In the genomic region with DNA sequence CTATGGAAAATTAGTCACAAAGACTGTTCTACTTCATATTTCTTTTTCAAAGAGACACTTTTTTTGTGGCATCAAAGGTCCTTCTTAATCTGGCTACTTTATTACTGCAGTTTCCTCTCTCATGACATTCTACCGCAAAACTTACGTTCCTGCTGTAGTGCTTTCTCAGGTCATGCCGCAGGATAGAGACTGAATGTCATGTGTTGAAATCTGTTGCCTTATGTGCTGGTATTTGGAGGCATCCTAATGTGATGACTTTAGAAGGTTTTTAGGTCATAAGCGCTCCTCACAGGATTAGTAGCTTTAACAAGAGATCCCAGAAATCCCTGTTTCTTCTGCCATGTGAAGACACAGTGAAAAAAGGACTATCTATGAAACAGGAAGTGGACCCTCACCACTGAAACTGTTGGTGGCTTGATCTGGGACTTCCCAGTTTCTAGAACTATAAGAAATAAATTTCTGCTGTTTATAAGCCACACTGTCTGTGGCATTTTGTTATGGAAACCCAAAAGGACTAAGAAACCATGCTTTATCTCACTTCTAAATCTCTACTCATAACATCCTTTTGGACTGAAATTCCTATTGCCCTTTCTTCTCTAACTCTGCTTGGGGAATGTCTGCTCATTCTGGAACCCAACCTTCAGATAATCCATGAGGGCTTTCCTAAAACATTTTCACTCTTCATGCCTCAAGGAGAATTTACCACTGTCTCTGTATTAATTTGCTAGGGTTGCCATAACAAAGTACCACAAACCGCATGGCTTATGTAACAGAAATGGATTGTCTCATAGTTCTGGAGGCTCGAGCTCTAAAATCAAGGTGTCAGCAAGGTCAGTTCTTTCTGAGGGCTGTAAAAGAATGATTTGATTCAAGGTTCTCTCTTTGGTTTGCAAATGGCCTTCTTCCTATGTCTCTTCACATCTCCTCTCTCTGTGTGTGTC, we compare ENCODE assay signal across 16 cellular contexts.
A peak's percentile ranks its signal among the peaks of the same experiment; 100 is the strongest.
DNase-seq lines count a peak whose midpoint lies in the region; ATAC-seq, FAIRE-seq and TF ChIP-seq lines count a peak whose summit lies in the region.
"Had no signal": no experiment of that assay in that cellular context is flagged by ENCODE, and none has a peak within 500 bp of the region (broad histone marks: within the 10 kb centered on the region; RNA-seq: fewer than 3 reads in every experiment).

No MANE protein-coding gene starts in this region.

- H3K36me3 Mint-ChIP-seq in CD4-positive, alpha-beta T cell (ENCODE audit: low read depth), result no peaks in the 10 kb centered on the region
- H3K36me3 Mint-ChIP-seq in activated CD8-positive, alpha-beta T cell treated with anti-CD3 and anti-CD28 coated beads, Interleukin-2, amount 10 ng/mL, durations not matched to agents 7 days and 5 days (ENCODE audit: low read depth), result no peaks in the 10 kb centered on the region
- H3K36me3 Mint-ChIP-seq in natural killer cell (no peaks in the 10 kb centered on the region), endothelial cell (ENCODE audit: low read depth, unreplicated experiment) (peaks cover 6% of the 10 kb centered on the region)
- H3K36me3 Mint-ChIP-seq: type B pancreatic cell had no signal

- POLR2A ChIA-PET in CD4-positive, alpha-beta T cell (lab: Charles Lee), result no interaction called here
- POLR2A ChIA-PET in activated CD8-positive, alpha-beta T cell treated with anti-CD3 and anti-CD28 coated beads, Interleukin-2, amount 10 ng/mL, durations not matched to agents 7 days and 5 days (lab: Charles Lee), result no interaction called here

- peaks cover 2% of the 10 kb centered on the region for H3K9me3 Mint-ChIP-seq in CD4-positive, alpha-beta T cell
- no peaks in the 10 kb centered on the region for H3K9me3 Mint-ChIP-seq in activated CD8-positive, alpha-beta T cell treated with anti-CD3 and anti-CD28 coated beads, Interleukin-2, amount 10 ng/mL, durations not matched to agents 7 days and 5 days (ENCODE audit: insufficient read depth)
- H3K9me3 Mint-ChIP-seq in natural killer cell (no peaks in the 10 kb centered on the region), endothelial cell (ENCODE audit: unreplicated experiment) (no peaks in the 10 kb centered on the region)

- no peaks in the 10 kb centered on the region for H3K9me3 ChIP-seq in CD4-positive, alpha-beta T cell (ENCODE audit: control insufficient read depth, low read length)
- H3K9me3 ChIP-seq: BE2C, gastroesophageal sphincter had no signal

- DNase-seq in CD4-positive, alpha-beta T cell, result no peak
- peak; percentile 23 for DNase-seq in activated CD8-positive, alpha-beta T cell treated with anti-CD3 and anti-CD28 coated beads, Interleukin-2, amount 10 ng/mL, durations not matched to agents 7 days and 5 days
- DNase-seq in natural killer cell (no peak), endothelial cell (ENCODE audit: low spot score) (no peak), substantia nigra (lab: John Stamatoyannopoulos, UW) (no peak), Right ventricle myocardium inferior (ENCODE audit: missing footprints) (no peak), GM19239 (ENCODE audit: insufficient read length, low spot score) (no peak)
- DNase-seq: activated CD4-positive, alpha-beta T cell treated with anti-CD3 and anti-CD28 coated beads for 1 hour; BE2C; NCI-H1417; NCI-H446 treated with DMSO at 0.1 percent for 48 hours had no signal

- peaks cover 19% of the 10 kb centered on the region for H3K4me1 Mint-ChIP-seq in CD4-positive, alpha-beta T cell (ENCODE audit: low read depth)
- H3K4me1 Mint-ChIP-seq in activated CD8-positive, alpha-beta T cell treated with anti-CD3 and anti-CD28 coated beads, Interleukin-2, amount 10 ng/mL, durations not matched to agents 7 days and 5 days (ENCODE audit: low read depth), result peaks cover 19% of the 10 kb centered on the region
- H3K4me1 Mint-ChIP-seq in natural killer cell, result peaks cover 36% of the 10 kb centered on the region in 2 donors
- H3K4me1 Mint-ChIP-seq in endothelial cell (ENCODE audit: unreplicated experiment), result peaks cover 8% of the 10 kb centered on the region

- intact Hi-C loops in CD4-positive, alpha-beta T cell (cut with DNase I, micrococcal nuclease), result no loop called here
- intact Hi-C loops in natural killer cell (cut with micrococcal nuclease), result loop anchor here (2.0 to 10.0 kb wide), 2 partner anchors 24 to 266 kb away; no protein-coding TSS in a partner anchor
- intact Hi-C loops in Right ventricle myocardium inferior (cut with DNase I), result no loop called here

- no peaks in the 10 kb centered on the region for H3K27me3 ChIP-seq in CD4-positive, alpha-beta T cell (ENCODE audit: control insufficient read depth, insufficient read depth, low read length)
- H3K27me3 ChIP-seq: BE2C, gastroesophageal sphincter had no signal

- FAIRE-seq in GM19239 (lab: Jason Lieb, UNC), result no peak
- FAIRE-seq: endometrium had no signal

- H3K27me3 Mint-ChIP-seq in CD4-positive, alpha-beta T cell, result no peaks in the 10 kb centered on the region
- no peaks in the 10 kb centered on the region for H3K27me3 Mint-ChIP-seq in activated CD8-positive, alpha-beta T cell treated with anti-CD3 and anti-CD28 coated beads, Interleukin-2, amount 10 ng/mL, durations not matched to agents 7 days and 5 days (ENCODE audit: low read depth)
- peaks cover 6 to 16% of the 10 kb centered on the region in 2 donors for H3K27me3 Mint-ChIP-seq in natural killer cell (ENCODE audit: low read depth in 2 of 2)
- peaks cover 3% of the 10 kb centered on the region for H3K27me3 Mint-ChIP-seq in endothelial cell (ENCODE audit: unreplicated experiment)

- TF ChIP-seq CTCF in CD4-positive, alpha-beta T cell (IDR thresholded peaks at IDR 0.05), result no peak
- TF ChIP-seq CTCF in natural killer cell (IDR thresholded peaks at IDR 0.05) (no peak), endothelial cell (IDR thresholded peaks at IDR 0.05; ENCODE audit: unreplicated experiment) (no peak)

- ATAC-seq in CD4-positive, alpha-beta T cell (ENCODE audit: poor library complexity), result peak; percentile 52
- peak; percentile 56 for ATAC-seq in HG02852 (IDR thresholded peaks at IDR 0.05; ENCODE audit: unreplicated experiment)
- peak; percentile 63 for ATAC-seq in activated CD8-positive, alpha-beta T cell treated with anti-CD3 and anti-CD28 coated beads, Interleukin-2, amount 10 ng/mL, durations not matched to agents 7 days and 5 days
- peak; percentile 75 to 81 (median 77) for ATAC-seq in natural killer cell
- ATAC-seq in Right ventricle myocardium inferior, result no peak
- ATAC-seq: gastroesophageal sphincter had no signal

- H3K4me3 Mint-ChIP-seq in CD4-positive, alpha-beta T cell, result no peak overlapping the region
- H3K4me3 Mint-ChIP-seq in activated CD8-positive, alpha-beta T cell treated with anti-CD3 and anti-CD28 coated beads, Interleukin-2, amount 10 ng/mL, durations not matched to agents 7 days and 5 days, result no peak overlapping the region
- H3K4me3 Mint-ChIP-seq in natural killer cell (peak overlapping the region; percentile 32), endothelial cell (ENCODE audit: unreplicated experiment) (no peak overlapping the region)
- H3K4me3 Mint-ChIP-seq: type B pancreatic cell had no signal

- CTCF ChIA-PET in CD4-positive, alpha-beta T cell (lab: Charles Lee), result no interaction called here
- CTCF ChIA-PET in activated CD8-positive, alpha-beta T cell treated with anti-CD3 and anti-CD28 coated beads, Interleukin-2, amount 10 ng/mL, durations not matched to agents 7 days and 5 days (lab: Charles Lee), result interaction anchor here (1.3 kb wide), 1 partner anchor 52 kb away, joined by 4 read pairs; no protein-coding TSS in a partner anchor

- H3K27ac ChIP-seq in CD4-positive, alpha-beta T cell (ENCODE audit: low read depth, low read length), result no peak overlapping the region
- H3K27ac ChIP-seq in substantia nigra (ENCODE audit: low read depth, low read length, poor library complexity, severe bottlenecking), result no peak overlapping the region
- H3K27ac ChIP-seq: gastroesophageal sphincter, parathyroid adenoma had no signal

- peak overlapping the region; percentile 18 for H3K27ac Mint-ChIP-seq in CD4-positive, alpha-beta T cell
- H3K27ac Mint-ChIP-seq in activated CD8-positive, alpha-beta T cell treated with anti-CD3 and anti-CD28 coated beads, Interleukin-2, amount 10 ng/mL, durations not matched to agents 7 days and 5 days, result peak overlapping the region; percentile 16
- H3K27ac Mint-ChIP-seq in natural killer cell (peak overlapping the region; percentile 29 to 63), endothelial cell (ENCODE audit: unreplicated experiment) (no peak overlapping the region)
- H3K27ac Mint-ChIP-seq: type B pancreatic cell had no signal
